ENCODE assay signal across 19 cellular contexts in genomic region chr21:42682661-42683060, GRCh38. TPM values are rescaled to one million over a fixed set of nuclear protein-coding genes. Genes with fewer than 3 reads are reported as not detected.
DNase-seq lines count a peak whose midpoint lies in the region; ATAC-seq and TF ChIP-seq lines count a peak whose summit lies in the region.
"Had no signal": no experiment of that assay in that cellular context is flagged by ENCODE, and none has a peak within 500 bp of the region (broad histone marks: within the 10 kb centered on the region; RNA-seq: fewer than 3 reads in every experiment).

No MANE protein-coding gene starts in this region.

- no peak for TF ChIP-seq CTCF in natural killer cell (IDR thresholded peaks at IDR 0.05)

- no peak for DNase-seq in natural killer cell treated with Interleukin-12 subunit alpha and Interleukin-12 subunit beta and Interleukin-15 and Interleukin-18, amount 100 ng/mL, for 72 hours (ENCODE audit: low spot score)
- DNase-seq in natural killer cell: no peak
- no peak for DNase-seq in activated T-helper 1 cell treated with anti-CD3 and anti-CD28 coated beads, Interleukin-12 subunit alpha, Interleukin-12 subunit beta, Interleukin-2, Interleukin-4 antibody, amounts not matched to agents 30 ng/mL and 10 ng/mL and 1 ng/mL, durations not matched to agents 14 hours and 24 hours and 36 hours (ENCODE audit: low spot score)
- DNase-seq in DMS53 treated with DMSO at 0.1 percent for 48 hours (lab: John Stamatoyannopoulos, UW; ENCODE audit: unreplicated experiment): no peak
- no peak for DNase-seq in HuH-7 (ENCODE audit: low spot score)
- DNase-seq: BE2C, Caco-2, H9, Kasumi-1, NCI-H1930, NCI-H2171, NCI-H446 treated with DMSO at 0.1 percent for 48 hours, NCI-H82, SJCRH30 had no signal

- H3K4me1 Mint-ChIP-seq in natural killer cell treated with Interleukin-12 subunit alpha and Interleukin-12 subunit beta and Interleukin-15 and Interleukin-18, amount 100 ng/mL, for 72 hours (ENCODE audit: low read depth in 2 of 2): peaks cover 37 to 43% of the 10 kb centered on the region in 2 donors
- H3K4me1 Mint-ChIP-seq in natural killer cell: peaks cover 50 to 54% of the 10 kb centered on the region in 2 donors
- H3K4me1 Mint-ChIP-seq in activated T-helper 1 cell treated with anti-CD3 and anti-CD28 coated beads, Interleukin-12 subunit alpha, Interleukin-12 subunit beta, Interleukin-2, Interleukin-4 antibody, amounts not matched to agents 30 ng/mL and 10 ng/mL and 1 ng/mL, durations not matched to agents 14 hours and 24 hours and 36 hours (ENCODE audit: low read depth): peaks cover 48% of the 10 kb centered on the region

- H3K27ac Mint-ChIP-seq in natural killer cell treated with Interleukin-12 subunit alpha and Interleukin-12 subunit beta and Interleukin-15 and Interleukin-18, amount 100 ng/mL, for 72 hours: no peak overlapping the region
- H3K27ac Mint-ChIP-seq in natural killer cell: peak overlapping the region in 1 of 2 donors; percentile 94
- H3K27ac Mint-ChIP-seq in activated T-helper 1 cell treated with anti-CD3 and anti-CD28 coated beads, Interleukin-12 subunit alpha, Interleukin-12 subunit beta, Interleukin-2, Interleukin-4 antibody, amounts not matched to agents 30 ng/mL and 10 ng/mL and 1 ng/mL, durations not matched to agents 14 hours and 24 hours and 36 hours: peak overlapping the region; percentile 26

- peaks cover 8 to 13% of the 10 kb centered on the region in 2 donors for H3K27me3 Mint-ChIP-seq in natural killer cell treated with Interleukin-12 subunit alpha and Interleukin-12 subunit beta and Interleukin-15 and Interleukin-18, amount 100 ng/mL, for 72 hours
- H3K27me3 Mint-ChIP-seq in natural killer cell (ENCODE audit: low read depth in 2 of 2): peaks cover 11 to 16% of the 10 kb centered on the region in 2 donors
- H3K27me3 Mint-ChIP-seq in activated T-helper 1 cell treated with anti-CD3 and anti-CD28 coated beads, Interleukin-12 subunit alpha, Interleukin-12 subunit beta, Interleukin-2, Interleukin-4 antibody, amounts not matched to agents 30 ng/mL and 10 ng/mL and 1 ng/mL, durations not matched to agents 14 hours and 24 hours and 36 hours (ENCODE audit: insufficient read depth): peaks cover 6% of the 10 kb centered on the region

- H3K9me3 ChIP-seq in KOPT-K1 (ENCODE audit: insufficient read depth, low read length, poor library complexity, severe bottlenecking): no peaks in the 10 kb centered on the region
- H3K9me3 ChIP-seq: BE2C, Caco-2, SJCRH30 had no signal

- no peaks in the 10 kb centered on the region for H3K36me3 ChIP-seq in KOPT-K1 (ENCODE audit: insufficient read depth, low read length)
- H3K36me3 ChIP-seq: BE2C, SJCRH30 had no signal

- peak overlapping the region; percentile 95 for H3K27ac ChIP-seq in KOPT-K1 (ENCODE audit: low read depth, low read length, poor library complexity, severe bottlenecking)
- H3K27ac ChIP-seq: SJCRH30 had no signal

- H3K4me3 Mint-ChIP-seq in natural killer cell treated with Interleukin-12 subunit alpha and Interleukin-12 subunit beta and Interleukin-15 and Interleukin-18, amount 100 ng/mL, for 72 hours: peak overlapping the region; percentile 8
- no peak overlapping the region for H3K4me3 Mint-ChIP-seq in natural killer cell
- peak overlapping the region; percentile 39 for H3K4me3 Mint-ChIP-seq in activated T-helper 1 cell treated with anti-CD3 and anti-CD28 coated beads, Interleukin-12 subunit alpha, Interleukin-12 subunit beta, Interleukin-2, Interleukin-4 antibody, amounts not matched to agents 30 ng/mL and 10 ng/mL and 1 ng/mL, durations not matched to agents 14 hours and 24 hours and 36 hours
- H3K4me3 Mint-ChIP-seq: H9 had no signal

- no peaks in the 10 kb centered on the region for H3K9me3 Mint-ChIP-seq in natural killer cell treated with Interleukin-12 subunit alpha and Interleukin-12 subunit beta and Interleukin-15 and Interleukin-18, amount 100 ng/mL, for 72 hours
- H3K9me3 Mint-ChIP-seq in natural killer cell: no peaks in the 10 kb centered on the region
- H3K9me3 Mint-ChIP-seq in activated T-helper 1 cell treated with anti-CD3 and anti-CD28 coated beads, Interleukin-12 subunit alpha, Interleukin-12 subunit beta, Interleukin-2, Interleukin-4 antibody, amounts not matched to agents 30 ng/mL and 10 ng/mL and 1 ng/mL, durations not matched to agents 14 hours and 24 hours and 36 hours: no peaks in the 10 kb centered on the region
- H3K9me3 Mint-ChIP-seq: H9 had no signal

- ATAC-seq in natural killer cell treated with Interleukin-12 subunit alpha and Interleukin-12 subunit beta and Interleukin-15 and Interleukin-18, amount 100 ng/mL, for 72 hours: no peak
- ATAC-seq in natural killer cell (no peak), HG02571 (IDR thresholded peaks at IDR 0.05; ENCODE audit: unreplicated experiment) (no peak)
- ATAC-seq: GM12878, HepG2 had no signal

- intact Hi-C loops in natural killer cell (cut with micrococcal nuclease): loop anchor here (5.0 to 10.0 kb wide), 3 partner anchors 65 to 258 kb away; no protein-coding TSS in a partner anchor
- intact Hi-C loops in activated T-helper 1 cell treated with anti-CD3 and anti-CD28 coated beads, Interleukin-12 subunit alpha, Interleukin-12 subunit beta, Interleukin-2, Interleukin-4 antibody, amounts not matched to agents 30 ng/mL and 10 ng/mL and 1 ng/mL, durations not matched to agents 14 hours and 24 hours and 36 hours (cut with micrococcal nuclease): loop anchor here (5.0 kb wide), 1 partner anchor 150 kb away; no protein-coding TSS in a partner anchor

- no peaks in the 10 kb centered on the region for H3K36me3 Mint-ChIP-seq in natural killer cell treated with Interleukin-12 subunit alpha and Interleukin-12 subunit beta and Interleukin-15 and Interleukin-18, amount 100 ng/mL, for 72 hours
- no peaks in the 10 kb centered on the region for H3K36me3 Mint-ChIP-seq in natural killer cell
- H3K36me3 Mint-ChIP-seq in activated T-helper 1 cell treated with anti-CD3 and anti-CD28 coated beads, Interleukin-12 subunit alpha, Interleukin-12 subunit beta, Interleukin-2, Interleukin-4 antibody, amounts not matched to agents 30 ng/mL and 10 ng/mL and 1 ng/mL, durations not matched to agents 14 hours and 24 hours and 36 hours (ENCODE audit: low read depth): no peaks in the 10 kb centered on the region

RNA-seq across cellular contexts. Expression of gene PDE9A, which starts 29.2 kb away (rescaled TPM):
- total RNA-seq in natural killer cell treated with Interleukin-12 subunit alpha and Interleukin-12 subunit beta and Interleukin-15 and Interleukin-18, amount 100 ng/mL, for 72 hours: 1 to 10 TPM; 1.4 to 2.2 TPM
- 1 to 10 TPM; 1.0 to 4.1 (median 1.2) TPM for total RNA-seq in natural killer cell
- total RNA-seq in activated T-helper 1 cell treated with anti-CD3 and anti-CD28 coated beads, Interleukin-12 subunit alpha, Interleukin-12 subunit beta, Interleukin-2, Interleukin-4 antibody, amounts not matched to agents 30 ng/mL and 10 ng/mL and 1 ng/mL, durations not matched to agents 14 hours and 24 hours and 36 hours: 9.6 and 9.7 TPM in 2 replicates
- total RNA-seq: RPMI7951 had no signal
